20 cellular contexts compared by ENCODE assay signal in genomic region chr16:86089986-86090385, GRCh38.
A peak's percentile ranks its signal among the peaks of the same experiment; 100 is the strongest.
DNase-seq lines count a peak whose midpoint lies in the region; ATAC-seq, FAIRE-seq and TF ChIP-seq lines count a peak whose summit lies in the region.
"Had no signal": no experiment of that assay in that cellular context is flagged by ENCODE, and none has a peak within 500 bp of the region (broad histone marks: within the 10 kb centered on the region; RNA-seq: fewer than 3 reads in every experiment).

No MANE protein-coding gene starts in this region.

- H3K27ac Mint-ChIP-seq in naive B cell (peak overlapping the region in 3 of 6 donors; percentile 45 to 79 (median 48)), neural progenitor cell (no peak overlapping the region)
- H3K27ac Mint-ChIP-seq: stimulated activated naive CD8-positive, alpha-beta T cell treated with anti-CD3 and anti-CD28 coated beads, Interleukin-15, Interleukin-2, amounts not matched to agents 100 ng/mL and 50 ng/mL, for 24 hours had no signal

- H3K4me3 Mint-ChIP-seq in naive B cell = peak overlapping the region in 2 of 8 donors; percentile 12 to 30
- H3K4me3 Mint-ChIP-seq in neural progenitor cell = no peak overlapping the region
- H3K4me3 Mint-ChIP-seq: stimulated activated naive CD8-positive, alpha-beta T cell treated with anti-CD3 and anti-CD28 coated beads, Interleukin-15, Interleukin-2, amounts not matched to agents 100 ng/mL and 50 ng/mL, for 24 hours had no signal

- TF ChIP-seq CTCF in GM12875 (IDR thresholded peaks at IDR 0.05; ENCODE audit: borderline replicate concordance, insufficient read depth, low read depth, low read length) = no peak
- no peak for TF ChIP-seq CTCF in heart left ventricle (IDR thresholded peaks at IDR 0.05)
- no peak for TF ChIP-seq CTCF in neural progenitor cell (IDR thresholded peaks at IDR 0.05)

- peak; percentile 19 for DNase-seq in GM19240 (ENCODE audit: insufficient read length, low spot score)
- DNase-seq in MV-4-11 (lab: John Stamatoyannopoulos, UW) = peak; percentile 60
- DNase-seq in naive B cell = peak; percentile 9
- no peak for DNase-seq in heart left ventricle
- no peak for DNase-seq in RCC 7860 (ENCODE audit: low spot score)
- DNase-seq in DMS79 (lab: John Stamatoyannopoulos, UW) = no peak
- no peak for DNase-seq in neural progenitor cell (ENCODE audit: low spot score)
- DNase-seq: C1 segment of cervical spinal cord, cortex of kidney, DMS79 treated with DMSO at 0.1 percent for 48 hours, glutamatergic neuron, KBM-7, NCI-H1417, NCI-H2227 treated with DMSO at 0.1 percent for 48 hours, ovary had no signal

- H3K27me3 ChIP-seq in heart left ventricle (peaks cover 0 to 56% (median 5%) of the 10 kb centered on the region in 9 donors), neural progenitor cell (no peaks in the 10 kb centered on the region)
- H3K27me3 ChIP-seq: ovary had no signal

- 68 to 76% (median 69%) methylated on average over 5 of the region's 5 CpGs for WGBS in heart left ventricle, 4 donors

- H3K9me3 ChIP-seq in heart left ventricle (no peaks in the 10 kb centered on the region), neural progenitor cell (ENCODE audit: low read depth) (no peaks in the 10 kb centered on the region)
- H3K9me3 ChIP-seq: HAP-1, ovary had no signal

- peak overlapping the region; percentile 8 for H3K4me3 ChIP-seq in GM12875 (ENCODE audit: low read depth, low read length)
- H3K4me3 ChIP-seq in heart left ventricle = no peak overlapping the region
- no peak overlapping the region for H3K4me3 ChIP-seq in neural progenitor cell
- H3K4me3 ChIP-seq: HAP-1, ovary, smooth muscle cell had no signal

- H3K4me1 Mint-ChIP-seq in naive B cell (peaks cover 10 to 18% (median 13%) of the 10 kb centered on the region in 3 donors), neural progenitor cell (peaks cover 3% of the 10 kb centered on the region)

- no peaks in the 10 kb centered on the region for H4K20me1 ChIP-seq in neural progenitor cell (ENCODE audit: low read depth)

- peak; percentile 54 to 61 for ATAC-seq in naive B cell (ENCODE audit: low read depth in 2 of 2)
- ATAC-seq in heart left ventricle = no peak

- FAIRE-seq in RCC 7860 (lab: Jason Lieb, UNC) = no peak
- FAIRE-seq: keratinocyte had no signal

- H3K79me2 ChIP-seq in neural progenitor cell (ENCODE audit: low read depth) = no peaks in the 10 kb centered on the region

- no peak overlapping the region for H2AFZ ChIP-seq in neural progenitor cell (replicated peaks)

- intact Hi-C loops in heart left ventricle (cut with DNase I) = loop anchor here in 1 of 10 donors (10.0 kb wide), 1 partner anchor 305 kb away; no protein-coding TSS in a partner anchor

- H3K4me1 ChIP-seq in heart left ventricle (no peaks in the 10 kb centered on the region), neural progenitor cell (no peaks in the 10 kb centered on the region)
- H3K4me1 ChIP-seq: HAP-1 had no signal

- no peak overlapping the region for H3K4me2 ChIP-seq in neural progenitor cell
- H3K4me2 ChIP-seq: smooth muscle cell had no signal

- H3K9ac ChIP-seq in neural progenitor cell = no peak overlapping the region

- no peaks in the 10 kb centered on the region for H3F3A ChIP-seq in neural progenitor cell (ENCODE audit: low read depth)

- H3K27ac ChIP-seq in heart left ventricle (no peak overlapping the region), neural progenitor cell (no peak overlapping the region)
- H3K27ac ChIP-seq: ovary had no signal

- TF ChIP-seq POLR2A in heart left ventricle (IDR thresholded peaks at IDR 0.05) = no peak

- peaks cover 0 to 29% (median 0%) of the 10 kb centered on the region in 3 donors for H3K27me3 Mint-ChIP-seq in naive B cell
- H3K27me3 Mint-ChIP-seq in neural progenitor cell (ENCODE audit: insufficient read depth, low read depth) = peaks cover 29% of the 10 kb centered on the region
- H3K27me3 Mint-ChIP-seq: stimulated activated naive CD8-positive, alpha-beta T cell treated with anti-CD3 and anti-CD28 coated beads, Interleukin-15, Interleukin-2, amounts not matched to agents 100 ng/mL and 50 ng/mL, for 24 hours had no signal

- H3K9me3 Mint-ChIP-seq in naive B cell (no peaks in the 10 kb centered on the region), neural progenitor cell (no peaks in the 10 kb centered on the region)
- H3K9me3 Mint-ChIP-seq: stimulated activated naive CD8-positive, alpha-beta T cell treated with anti-CD3 and anti-CD28 coated beads, Interleukin-15, Interleukin-2, amounts not matched to agents 100 ng/mL and 50 ng/mL, for 24 hours had no signal

- H3K36me3 ChIP-seq in heart left ventricle (no peaks in the 10 kb centered on the region), neural progenitor cell (no peaks in the 10 kb centered on the region)
- H3K36me3 ChIP-seq: HAP-1, ovary had no signal

- H3K36me3 Mint-ChIP-seq in naive B cell (no peaks in the 10 kb centered on the region), neural progenitor cell (no peaks in the 10 kb centered on the region)

Comparison
In these comparisons a context has a peak if more than half of its experiments do, and no peak if none do; other contexts are left out.
1. DNase-seq: peak in GM19240 (single experiment), MV-4-11 (single experiment) and naive B cell (single experiment); none in heart left ventricle (0 of 5), RCC 7860 (single experiment), DMS79 (single experiment) and neural progenitor cell (single experiment).
2. ATAC-seq: peak in naive B cell (2 of 2); none in heart left ventricle (0 of 4).